In the genomic region with DNA sequence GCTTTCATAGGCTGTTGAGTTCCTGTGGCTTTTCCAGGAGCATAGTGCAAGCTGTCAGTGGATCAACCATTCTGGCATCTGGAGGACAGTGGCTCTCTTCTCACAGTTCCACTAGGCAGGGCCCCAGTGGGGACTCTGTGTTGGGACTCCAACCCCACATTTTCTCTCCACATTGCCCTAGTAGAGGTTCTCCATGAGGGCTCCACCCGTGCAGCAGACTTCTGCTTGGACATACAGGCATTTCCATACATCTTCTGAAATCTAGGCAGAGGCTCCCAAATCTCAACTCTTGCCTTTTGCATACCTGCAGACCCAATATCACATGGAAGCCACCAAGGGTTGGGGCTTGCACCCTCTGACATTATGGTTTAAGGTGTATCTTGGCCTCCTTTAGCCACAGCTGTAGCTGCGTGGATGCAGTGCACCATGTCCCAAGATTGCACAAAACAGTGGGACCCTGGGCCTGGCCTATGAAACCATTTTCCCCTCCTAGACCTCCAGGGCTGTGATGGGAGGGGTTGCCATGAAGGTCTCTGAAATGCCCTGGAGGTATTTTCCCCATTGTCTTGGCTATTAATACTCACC, we compare ENCODE assay signal across 26 cellular contexts.
"Had no signal": no experiment of that assay in that cellular context is flagged by ENCODE, and none has a peak within 500 bp of the region (broad histone marks: within the 10 kb centered on the region; RNA-seq: fewer than 3 reads in every experiment).

No MANE protein-coding gene starts in this region.

- H3K4me3 ChIP-seq: esophagus squamous epithelium, gastroesophageal sphincter, heart right ventricle had no signal

- DNase-seq: activated B cell treated with CpG ODN at 0.5 μM for 24 hours; activated CD4-positive, alpha-beta T cell treated with anti-CD3 and anti-CD28 coated beads for 48 hours; activated CD4-positive, alpha-beta T cell treated with anti-CD3 and anti-CD28 coated beads, Interleukin-2, amount 50 U/mL, for 1 hour; activated CD4-positive, alpha-beta T cell treated with anti-CD3 and anti-CD28 coated beads, Interleukin-2, amount 50 U/mL, for 48 hours; activated CD8-positive, alpha-beta memory T cell treated with anti-CD3 and anti-CD28 coated beads for 24 hours; activated CD8-positive, alpha-beta T cell treated with anti-CD3 and anti-CD28 coated beads for 36 hours; activated effector memory CD4-positive, alpha-beta T cell treated with Interleukin-2 at 50 U/mL for 16 hours; activated gamma-delta T cell treated with Interleukin-2 at 50 U/mL for 16 hours; activated naive CD4-positive, alpha-beta T cell treated with anti-CD3 and anti-CD28 coated beads, Interleukin-2, amount 50 U/mL, for 16 hours; activated naive CD4-positive, alpha-beta T cell treated with Interleukin-2 at 50 U/mL for 16 hours; activated T-cell treated with anti-CD3 and anti-CD28 coated beads, Interleukin-2, amount 50 U/mL, for 4 hours; amniotic stem cell; anterior cingulate cortex; brain microvascular endothelial cell; cortex of kidney; dermis blood vessel endothelial cell; effector CD4-positive, alpha-beta T cell; effector memory CD8-positive, alpha-beta T cell; esophagus squamous epithelium; foreskin melanocyte; heart right ventricle; T-helper 2 cell; WERI-Rb-1 had no signal

- H3K27me3 ChIP-seq: brain microvascular endothelial cell, esophagus squamous epithelium, gastroesophageal sphincter, heart right ventricle had no signal

- H3K4me1 ChIP-seq: esophagus squamous epithelium, gastroesophageal sphincter had no signal

- H3K36me3 ChIP-seq: brain microvascular endothelial cell, esophagus squamous epithelium, gastroesophageal sphincter, heart right ventricle, WERI-Rb-1 had no signal

- H3K27ac ChIP-seq: brain microvascular endothelial cell, esophagus squamous epithelium, gastroesophageal sphincter, heart right ventricle, WERI-Rb-1 had no signal

- FAIRE-seq: astrocyte, colon had no signal
